In genomic region chr13:40329682-40330485, GRCh38 we compare ENCODE assay signal across 23 cellular contexts.
A peak's percentile ranks its signal among the peaks of the same experiment; 100 is the strongest.
DNase-seq lines count a peak whose midpoint lies in the region; ATAC-seq and TF ChIP-seq lines count a peak whose summit lies in the region.
"Had no signal": no experiment of that assay in that cellular context is flagged by ENCODE, and none has a peak within 500 bp of the region (broad histone marks: within the 10 kb centered on the region; RNA-seq: fewer than 3 reads in every experiment).

No MANE protein-coding gene starts in this region.

- no peaks in the 10 kb centered on the region for H3K9me3 ChIP-seq in osteoblast (ENCODE audit: low read depth, low read length)
- H3K9me3 ChIP-seq: mucosa of descending colon, neutrophil, SJSA1 had no signal

- H4K20me1 ChIP-seq in osteoblast (ENCODE audit: insufficient read depth, low read length) = no peaks in the 10 kb centered on the region

- H3K27me3 ChIP-seq in osteoblast (ENCODE audit: insufficient read depth, low read length) = no peaks in the 10 kb centered on the region
- H3K27me3 ChIP-seq: cardiac muscle cell, neutrophil, SJSA1 had no signal

- H3K27ac ChIP-seq in osteoblast (ENCODE audit: low read depth, low read length) = peak overlapping the region; percentile 13
- H3K27ac ChIP-seq: cardiac muscle cell, dorsolateral prefrontal cortex, neutrophil, SJSA1 had no signal

- ATAC-seq in HG03565 (IDR thresholded peaks at IDR 0.05; ENCODE audit: unreplicated experiment) = peak; percentile 57
- ATAC-seq: left lobe of liver, mucosa of descending colon, T-helper 17 cell had no signal

- peak overlapping the region; percentile 41 for H3K4me2 ChIP-seq in osteoblast (ENCODE audit: insufficient read depth, low read length)

- peak; percentile 47 for DNase-seq in GM12865 (ENCODE audit: low read depth)
- peak; percentile 87 for DNase-seq in choroid plexus epithelial cell (ENCODE audit: low read depth)
- DNase-seq in osteoblast (ENCODE audit: insufficient read length, low spot score, missing footprints) = no peak
- DNase-seq in stimulated activated naive CD4-positive, alpha-beta T cell (lab: John Stamatoyannopoulos, UW) = no peak
- no peak for DNase-seq in SW480 (ENCODE audit: low spot score)
- DNase-seq in NCI-H82 treated with DMSO at 0.1 percent for 48 hours (lab: John Stamatoyannopoulos, UW; ENCODE audit: unreplicated experiment) = no peak
- DNase-seq: activated CD4-positive, CD25-positive, alpha-beta regulatory T cell; activated naive CD8-positive, alpha-beta T cell treated with anti-CD3 and anti-CD28 coated beads, Interleukin-2, amount 10 ng/mL, durations not matched to agents 7 days and 5 days; Caco-2; dorsolateral prefrontal cortex; glutamatergic neuron; HFFc6; KBM-7; mucosa of descending colon; MV-4-11; NCI-H1694 treated with DMSO at 0.1 percent for 48 hours; NCI-H226; T-helper 17 cell had no signal

- H3K4me3 ChIP-seq in GM12865 (ENCODE audit: low read depth, low read length) = no peak overlapping the region
- no peak overlapping the region for H3K4me3 ChIP-seq in choroid plexus epithelial cell (ENCODE audit: low read depth, low read length)
- no peak overlapping the region for H3K4me3 ChIP-seq in osteoblast (ENCODE audit: insufficient read depth, low read length)
- H3K4me3 ChIP-seq: cardiac muscle cell, dorsolateral prefrontal cortex, mucosa of descending colon, SJSA1 had no signal

- H2AFZ ChIP-seq in osteoblast (ENCODE audit: low read length) = peak overlapping the region; percentile 42

- TF ChIP-seq CTCF in GM12865 (IDR thresholded peaks at IDR 0.05; ENCODE audit: insufficient read depth, low read depth, low read length, missing control alignments) (no peak), choroid plexus epithelial cell (conservative IDR thresholded peaks at IDR 0.05; ENCODE audit: low read depth, low read length) (no peak), osteoblast (IDR thresholded peaks at IDR 0.05; ENCODE audit: extremely low read depth, low read depth, low read length) (no peak)

- no peaks in the 10 kb centered on the region for H3K36me3 ChIP-seq in osteoblast (ENCODE audit: insufficient read depth, low read length)
- H3K36me3 ChIP-seq: cardiac muscle cell, neutrophil, SJSA1 had no signal

- peaks cover 13% of the 10 kb centered on the region for H3K4me1 ChIP-seq in osteoblast (ENCODE audit: insufficient read depth, low read length)
- H3K4me1 ChIP-seq: SJSA1 had no signal

- H3K79me2 ChIP-seq in osteoblast (ENCODE audit: insufficient read depth, low read length) = no peaks in the 10 kb centered on the region

Comparison
In these comparisons a context has a peak if more than half of its experiments do, and no peak if none do; other contexts are left out.
1. DNase-seq: peak in GM12865 (single experiment) and choroid plexus epithelial cell (single experiment); none in osteoblast (single experiment), stimulated activated naive CD4-positive, alpha-beta T cell (0 of 6), SW480 (single experiment) and NCI-H82 treated with DMSO at 0.1 percent for 48 hours (single experiment).